In the genomic region with DNA sequence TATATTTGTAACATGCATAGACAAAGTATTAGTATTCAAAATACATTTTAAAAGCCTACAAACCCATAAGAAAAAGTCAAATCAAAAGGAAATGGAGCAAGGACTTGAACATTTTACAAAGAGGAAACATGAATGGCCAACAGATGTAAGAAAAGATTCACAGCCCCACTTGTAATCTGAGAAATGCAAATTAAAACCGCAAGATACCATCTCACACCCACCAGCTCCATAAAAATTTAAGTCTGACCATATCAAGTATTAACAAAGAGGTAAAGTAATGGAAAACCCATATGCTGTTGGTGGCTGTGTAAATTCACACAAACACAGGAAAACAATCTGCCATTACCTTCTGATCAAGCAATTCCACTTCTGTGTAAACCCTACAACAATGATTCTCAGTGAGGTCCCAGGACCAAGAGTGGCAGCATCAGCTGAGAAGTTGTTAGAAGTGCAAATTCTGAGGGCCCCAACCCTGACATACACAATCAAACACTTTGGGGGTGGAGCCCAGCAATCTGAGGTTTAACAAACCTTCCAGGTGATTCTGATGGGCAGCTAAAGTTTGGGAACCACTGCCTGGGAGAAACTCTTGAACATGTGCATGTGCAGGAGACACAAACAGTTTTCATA, we compare ENCODE assay signal across 8 cellular contexts. TPM values are rescaled to one million over a fixed set of nuclear protein-coding genes. Genes with fewer than 3 reads are reported as not detected.
A peak's percentile ranks its signal among the peaks of the same experiment; 100 is the strongest.
DNase-seq lines count a peak whose midpoint lies in the region; ATAC-seq, FAIRE-seq and TF ChIP-seq lines count a peak whose summit lies in the region.

No MANE protein-coding gene starts in this region.

- H3K9me3 ChIP-seq in IMR-90 (ENCODE audit: control insufficient read depth, insufficient read depth, low read length): no peaks in the 10 kb centered on the region
- no peaks in the 10 kb centered on the region for H3K9me3 ChIP-seq in GM12878 (replicated peaks; ENCODE audit: control insufficient read depth, insufficient read depth, low read length)

- H4K91ac ChIP-seq in IMR-90 (ENCODE audit: insufficient read depth, low read depth, low read length): no peak overlapping the region

- H2BK5ac ChIP-seq in IMR-90 (ENCODE audit: low read depth, low read length, poor library complexity, severe bottlenecking): peak overlapping the region; percentile 57

- H3K9me1 ChIP-seq in IMR-90 (ENCODE audit: insufficient read depth, low read length): peaks cover 31% of the 10 kb centered on the region

- peak overlapping the region; percentile 8; the same call in 1 of the 2 replicates for H2BK20ac ChIP-seq in IMR-90 (ENCODE audit: low read depth, low read length)

- no peak overlapping the region for H2BK15ac ChIP-seq in IMR-90 (ENCODE audit: low read depth, low read length)

- whole genome bisulfite sequencing in IMR-90 (ENCODE audit: extremely low coverage in 2 of 2, insufficient read length in 1 of 2), 2 experiments: no CpG with 5 or more reads among the region's 1 CpG
- 0% methylated on average over 1 of the region's 1 CpG for WGBS in GM12878 (ENCODE audit: insufficient coverage, insufficient replicate concordance, low lambda C conversion rate, missing lambda C conversion rate)

- ATAC-seq in IMR-90 (ENCODE audit: low read depth) (no peak), GM12878 (peak; percentile 78)
- peak; percentile 40 for ATAC-seq in stimulated activated naive CD8-positive, alpha-beta T cell treated with anti-CD3 and anti-CD28 coated beads, Interleukin-15, Interleukin-2, amounts not matched to agents 100 U/mL and 50 U/mL, for 24 hours

- TF ChIP-seq RAD21 in IMR-90 (IDR thresholded peaks at IDR 0.05; ENCODE audit: low read length) (no peak), GM12878 (IDR thresholded peaks at IDR 0.05; ENCODE audit: insufficient read depth, low read depth, low read length) (no peak)

- RAD21 ChIA-PET in GM12878 (lab: Charles Lee; ENCODE audit: unreplicated experiment): interaction anchor here (0.5 to 3.1 kb wide), 9 partner anchors 17 to 171 kb away, joined by 3 to 18 read pairs (median 5); no protein-coding TSS in a partner anchor

- in situ Hi-C loops in IMR-90 (cut with MboI; ENCODE audit: low sequenced_read_pairs) (no loop called here), GM12878 (cut with MboI) (no loop called here)

- peak overlapping the region; percentile 46; the same call in 1 of the 2 replicates for H3K4ac ChIP-seq in IMR-90 (ENCODE audit: low read depth, low read length)

- H3K14ac ChIP-seq in IMR-90 (replicated peaks; ENCODE audit: low read depth, low read length): peak overlapping the region; percentile 0; the same call in 1 of the 2 replicates

- CTCF ChIA-PET in IMR-90 (lab: Yijun Ruan, JAX) (no interaction called here), GM12878 (lab: Yijun Ruan, JAX) (interaction anchor here (0.6 to 25.1 kb wide), 8 partner anchors 9 to 155 kb away, joined by 3 to 254 read pairs (median 4); partner anchors contain the start of gene BCL2L1)

- peaks cover 51 to 83% of the 10 kb centered on the region in 2 experiments for H3K79me1 ChIP-seq in IMR-90 (ENCODE audit: low read depth in 1 of 2, low read length in 2 of 2)

- H2AK5ac ChIP-seq in IMR-90 (ENCODE audit: low read depth, low read length): no peak overlapping the region

- H3K9me3 Mint-ChIP-seq in activated CD4-positive, alpha-beta T cell treated with anti-CD3 and anti-CD28 coated beads, Interleukin-2, amount 10 ng/mL, durations not matched to agents 24 days and 14 days: no peaks in the 10 kb centered on the region

- peak overlapping the region; percentile 14; the same call in 1 of the 2 replicates for H3K18ac ChIP-seq in IMR-90 (ENCODE audit: low read depth, low read length)

- no peak for TF ChIP-seq EP300 in GM12878 (IDR thresholded peaks at IDR 0.05; ENCODE audit: borderline replicate concordance in 1 of 2, control insufficient read depth in 1 of 2, low read depth in 2 of 2, low read length in 2 of 2)

- H3K4me2 ChIP-seq in IMR-90 (ENCODE audit: low read depth, low read length) (peak overlapping the region; percentile 36; the same call in 1 of the 2 replicates), GM12878 (ENCODE audit: control insufficient read depth, insufficient read depth) (peak overlapping the region; percentile 38; the same call in 1 of the 2 replicates)

- intact Hi-C loops in activated CD4-positive, alpha-beta T cell treated with anti-CD3 and anti-CD28 coated beads, Interleukin-2, amount 10 ng/mL, durations not matched to agents 24 days and 14 days (cut with micrococcal nuclease): no loop called here
- intact Hi-C loops in IMR-90 (cut with micrococcal nuclease) (no loop called here), GM12878 (cut with micrococcal nuclease; ENCODE audit: unreplicated experiment) (no loop called here)

- peak overlapping the region; percentile 35; the same call in 1 of the 2 replicates for H2BK120ac ChIP-seq in IMR-90 (ENCODE audit: low read depth, low read length)

- H4K5ac ChIP-seq in IMR-90 (ENCODE audit: low read depth, low read length): peak overlapping the region; percentile 8; the same call in 1 of the 2 replicates

- peaks cover 74% of the 10 kb centered on the region for H3K36me3 Mint-ChIP-seq in activated CD4-positive, alpha-beta T cell treated with anti-CD3 and anti-CD28 coated beads, Interleukin-2, amount 10 ng/mL, durations not matched to agents 24 days and 14 days (ENCODE audit: low read depth)

- H3K4me1 ChIP-seq in IMR-90 (ENCODE audit: control insufficient read depth, insufficient read depth, low read length): peaks cover 15% of the 10 kb centered on the region
- H3K4me1 ChIP-seq in GM12878 (ENCODE audit: control insufficient read depth, insufficient read depth, low read length): peaks cover 15% of the 10 kb centered on the region

- H3K27me3 ChIP-seq in IMR-90 (ENCODE audit: control insufficient read depth, insufficient read depth, low read length): no peaks in the 10 kb centered on the region
- no peaks in the 10 kb centered on the region for H3K27me3 ChIP-seq in GM12878 (replicated peaks in 1 of 2; ENCODE audit: control insufficient read depth in 2 of 2, insufficient read depth in 2 of 2, low read length in 1 of 2)

- H3K23ac ChIP-seq in IMR-90 (ENCODE audit: low read depth, low read length): peak overlapping the region; percentile 58

- H3K27ac ChIP-seq in IMR-90 (ENCODE audit: insufficient read depth, low read length): peak overlapping the region; percentile 33; the same call in 1 of the 2 replicates
- peak overlapping the region; percentile 63 for H3K27ac ChIP-seq in GM12878 (ENCODE audit: control insufficient read depth, insufficient read depth)

- dilution Hi-C loops in IMR-90 (cut with HindIII; ENCODE audit: low sequenced_read_pairs, unreplicated experiment): no loop called here

- BruUV-seq in IMR-90 (replicated peaks; lab: Mats Ljungman, UMichigan) (no TSS peak), GM12878 (replicated peaks; lab: Mats Ljungman, UMichigan) (no TSS peak)

- H3K4me3 ChIP-seq in IMR-90 (ENCODE audit: insufficient read depth, low read depth, low read length): no peak overlapping the region
- no peak overlapping the region for H3K4me3 ChIP-seq in GM12878

- no peak overlapping the region for H3K56ac ChIP-seq in IMR-90 (ENCODE audit: extremely low read depth, insufficient read depth, low read length)

- no peak for TF ChIP-seq CTCF in IMR-90 (conservative IDR thresholded peaks at IDR 0.05; ENCODE audit: low read depth, low read length)
- no peak for TF ChIP-seq CTCF in GM12878 (IDR thresholded peaks at IDR 0.05 in 2 of 3, conservative IDR thresholded peaks at IDR 0.05 in 1 of 3; ENCODE audit: control insufficient read depth in 2 of 3, extremely low read depth in 1 of 3, insufficient read depth in 1 of 3, low read depth in 3 of 3, low read length in 3 of 3)

- peak overlapping the region; percentile 55 for H3K4me3 Mint-ChIP-seq in activated CD4-positive, alpha-beta T cell treated with anti-CD3 and anti-CD28 coated beads, Interleukin-2, amount 10 ng/mL, durations not matched to agents 24 days and 14 days

- H3K4me1 Mint-ChIP-seq in activated CD4-positive, alpha-beta T cell treated with anti-CD3 and anti-CD28 coated beads, Interleukin-2, amount 10 ng/mL, durations not matched to agents 24 days and 14 days: peaks cover 51% of the 10 kb centered on the region

- peak; percentile 88 for FAIRE-seq in GM12878 (lab: Jason Lieb, UNC)

- POLR2A ChIA-PET in IMR-90 (lab: Charles Lee; ENCODE audit: unreplicated experiment) (no interaction called here), GM12878 (lab: Charles Lee) (interaction anchor here (0.6 to 1.6 kb wide), 4 partner anchors 15 to 56 kb away, joined by 4 to 8 read pairs (median 6); no protein-coding TSS in a partner anchor)

- no peak overlapping the region for H4K8ac ChIP-seq in IMR-90 (ENCODE audit: low read depth in 2 of 2, low read length in 2 of 2)

- H2AK9ac ChIP-seq in IMR-90 (replicated peaks; ENCODE audit: low read depth, low read length, poor library complexity): no peak overlapping the region

- peak overlapping the region; percentile 76 for H3K27ac Mint-ChIP-seq in activated CD4-positive, alpha-beta T cell treated with anti-CD3 and anti-CD28 coated beads, Interleukin-2, amount 10 ng/mL, durations not matched to agents 24 days and 14 days

- no peak for DNase-seq in activated CD4-positive, alpha-beta T cell treated with anti-CD3 and anti-CD28 coated beads, Interleukin-2, amount 10 ng/mL, durations not matched to agents 24 days and 14 days
- DNase-seq in activated CD4-positive, alpha-beta T cell treated with anti-CD3 and anti-CD28 coated beads, Interleukin-2, amount 50 U/mL, for 1 hour: no peak
- DNase-seq in IMR-90 (peak; percentile 59), GM12878 (ENCODE audit: low read depth, low spot score) (no peak), NCI-H2227 (lab: John Stamatoyannopoulos, UW; ENCODE audit: unreplicated experiment) (no peak), NOMO-1 (lab: John Stamatoyannopoulos, UW; ENCODE audit: unreplicated experiment in 2 of 2) (no peak), COLO668 (lab: John Stamatoyannopoulos, UW; ENCODE audit: unreplicated experiment) (no peak)
- DNase-seq in stimulated activated naive CD8-positive, alpha-beta T cell treated with anti-CD3 and anti-CD28 coated beads, Interleukin-15, Interleukin-2, amounts not matched to agents 100 U/mL and 50 U/mL, for 24 hours: no peak

- H4K20me1 ChIP-seq in IMR-90 (ENCODE audit: insufficient read depth, low read length): no peaks in the 10 kb centered on the region; the same call in 1 of the 2 replicates
- H4K20me1 ChIP-seq in GM12878 (ENCODE audit: control insufficient read depth, insufficient read depth): 0 out of 2 replicates have a peak, but pooled peaks cover 2% of the 10 kb centered on the region

- peaks cover 27% of the 10 kb centered on the region for H3K79me2 ChIP-seq in GM12878 (ENCODE audit: control insufficient read depth, insufficient read depth, low read length)

- H2AFZ ChIP-seq in IMR-90 (replicated peaks; ENCODE audit: low read length, poor library complexity) (no peak overlapping the region), GM12878 (ENCODE audit: control insufficient read depth, low read depth, low read length) (peak overlapping the region; percentile 11; the same call in 1 of the 2 replicates)

- peaks cover 5% of the 10 kb centered on the region for H3K36me3 ChIP-seq in IMR-90 (ENCODE audit: control insufficient read depth, insufficient read depth, low read length)
- H3K36me3 ChIP-seq in GM12878 (ENCODE audit: control insufficient read depth in 2 of 2, insufficient read depth in 2 of 2, low read length in 1 of 2): peaks cover 7 to 27% of the 10 kb centered on the region in 2 experiments

- SMC1A ChIA-PET in GM12878 (lab: Charles Lee; ENCODE audit: uncharacterized antibody, unreplicated experiment): interaction anchor here (0.7 to 3.7 kb wide), 9 partner anchors 9 to 32 kb away, joined by 3 to 15 read pairs (median 6); no protein-coding TSS in a partner anchor

- H3K27me3 Mint-ChIP-seq in activated CD4-positive, alpha-beta T cell treated with anti-CD3 and anti-CD28 coated beads, Interleukin-2, amount 10 ng/mL, durations not matched to agents 24 days and 14 days: no peaks in the 10 kb centered on the region

- no peak for TF ChIP-seq POLR2A in IMR-90 (IDR thresholded peaks at IDR 0.05; ENCODE audit: low read depth, low read length)
- no peak for TF ChIP-seq POLR2A in GM12878 (IDR thresholded peaks at IDR 0.05; ENCODE audit: low read depth, low read length)

- H3K9ac ChIP-seq in IMR-90 (ENCODE audit: low read depth, low read length): no peak overlapping the region
- no peak overlapping the region for H3K9ac ChIP-seq in GM12878 (ENCODE audit: control insufficient read depth, insufficient read depth, low read length)

RNA-seq across cellular contexts. Expression of gene BCL2L1, which starts 30.9 kb away (rescaled TPM):
- total RNA-seq in activated CD4-positive, alpha-beta T cell treated with anti-CD3 and anti-CD28 coated beads, Interleukin-2, amount 10 ng/mL, durations not matched to agents 24 days and 14 days: 379 and 381 TPM in 2 replicates
- 41.9 and 45.5 TPM in 2 replicates for total RNA-seq in IMR-90 (2012; rRNA removed)
- 40.2 and 41.9 TPM in 2 replicates for polyA plus RNA-seq in IMR-90 (2012; rRNA removed)
- polyA plus RNA-seq in IMR-90 (2012; cell fraction: cytosol; rRNA removed): 44.9 and 47.2 TPM in 2 replicates
- 22.6 and 23.8 TPM in 2 replicates for polyA plus RNA-seq in IMR-90 (2012; cell fraction: nucleus; rRNA removed; ENCODE audit: low replicate concordance)
- total RNA-seq in GM12878 (2013; cell fraction: nucleolus; rRNA removed): 61.4 and 67.7 TPM in 2 replicates
- 61.7 and 67.5 TPM in 2 replicates for total RNA-seq in GM12878 (2014; rRNA removed)
- 38.6 and 39.0 TPM in 2 replicates for total RNA-seq in GM12878 (2014; rRNA removed; fragmentation: Illumina TruSeq; extraction: Trizol)
- 55.1 and 60.0 TPM in 2 replicates for total RNA-seq in GM12878 (2021)
- 13.0 TPM for polyA plus RNA-seq in GM12878 (2011; ENCODE audit: low read depth)
- polyA plus RNA-seq in GM12878 (2011; rRNA removed): 34.0 and 48.0 TPM in 2 replicates
- 40.9 and 48.0 TPM in 2 replicates for polyA plus RNA-seq in GM12878 (2011; cell fraction: cytosol; rRNA removed)
- polyA plus RNA-seq in GM12878 (2011; cell fraction: nucleus; rRNA removed): 27.0 and 32.1 TPM in 2 replicates
- 22.9 and 26.3 TPM in 2 replicates for polyA plus RNA-seq in GM12878 (2012)
- 45.0 and 59.3 TPM in 2 replicates for polyA plus RNA-seq in GM12878 (2014; fragmentation: Illumina TruSeq; extraction: Trizol)
- 1 to 10 TPM in 1 of 2 experiments, under 1 TPM in 1; 0.63 to 3.4 TPM for polyA plus RNA-seq in GM12878 (2014; fragmentation: Nextera tagmentation; extraction: Ambion mirVana)
- polyA plus RNA-seq in GM12878 (2014; rRNA removed): 64.1 and 67.7 TPM in 2 replicates
- polyA plus RNA-seq in GM12878 (2016; fragmentation: Nextera tagmentation; extraction: Ambion mirVana): 10 to 100 TPM; 36.1 to 39.3 TPM
- polyA minus RNA-seq in GM12878 (2011; rRNA and poly(A)+ RNA removed): 28.4 and 43.1 TPM in 2 replicates
- polyA minus RNA-seq in GM12878 (2011; cell fraction: cytosol; rRNA and poly(A)+ RNA removed): 10.7 and 12.1 TPM in 2 replicates
- polyA minus RNA-seq in GM12878 (2011; cell fraction: nucleus; rRNA and poly(A)+ RNA removed): 28.4 and 41.5 TPM in 2 replicates

RNA-seq across cellular contexts. Expression of gene TPX2, which starts 47.3 kb away (rescaled TPM):
- total RNA-seq in activated CD4-positive, alpha-beta T cell treated with anti-CD3 and anti-CD28 coated beads, Interleukin-2, amount 10 ng/mL, durations not matched to agents 24 days and 14 days: 60.1 and 61.3 TPM in 2 replicates
- total RNA-seq in IMR-90 (2012; rRNA removed) (72.2 and 82.2 TPM in 2 replicates), GM12878 (2014; rRNA removed) (84.4 and 96.5 TPM in 2 replicates), GM12878 (2014; rRNA removed; fragmentation: Illumina TruSeq; extraction: Trizol) (88.6 and 93.6 TPM in 2 replicates), GM12878 (2021) (101 and 104 TPM in 2 replicates)
- polyA plus RNA-seq in IMR-90 (2012; rRNA removed) (27.6 and 28.5 TPM in 2 replicates), GM12878 (2011; rRNA removed) (68.5 and 73.4 TPM in 2 replicates), GM12878 (2014; fragmentation: Illumina TruSeq; extraction: Trizol) (144 and 168 TPM in 2 replicates), GM12878 (2014; fragmentation: Nextera tagmentation; extraction: Ambion mirVana) (10 to 100 TPM; 29.7 to 40.7 TPM), GM12878 (2014; rRNA removed) (61.7 and 62.9 TPM in 2 replicates), GM12878 (2016; fragmentation: Nextera tagmentation; extraction: Ambion mirVana) (100 to 1,000 TPM; 120 to 123 TPM)
- polyA plus RNA-seq in IMR-90 (2012; cell fraction: cytosol; rRNA removed): 4.8 and 19.2 TPM in 2 replicates
- polyA plus RNA-seq in IMR-90 (2012; cell fraction: nucleus; rRNA removed; ENCODE audit: low replicate concordance): 3.2 and 12.0 TPM in 2 replicates
- 35.7 and 36.7 TPM in 2 replicates for total RNA-seq in GM12878 (2013; cell fraction: nucleolus; rRNA removed)
- 38.3 TPM for polyA plus RNA-seq in GM12878 (2011; ENCODE audit: low read depth)
- 28.5 and 39.2 TPM in 2 replicates for polyA plus RNA-seq in GM12878 (2011; cell fraction: cytosol; rRNA removed)
- polyA plus RNA-seq in GM12878 (2011; cell fraction: nucleus; rRNA removed): 284 and 348 TPM in 2 replicates
- polyA plus RNA-seq in GM12878 (2012): 45.1 and 52.6 TPM in 2 replicates
- polyA minus RNA-seq in GM12878 (2011; rRNA and poly(A)+ RNA removed): 49.3 and 54.1 TPM in 2 replicates
- 19.1 and 20.0 TPM in 2 replicates for polyA minus RNA-seq in GM12878 (2011; cell fraction: cytosol; rRNA and poly(A)+ RNA removed)
- polyA minus RNA-seq in GM12878 (2011; cell fraction: nucleus; rRNA and poly(A)+ RNA removed): 79.5 and 103 TPM in 2 replicates

RNA-seq across cellular contexts. Expression of gene COX4I2, which starts 54.0 kb away (rescaled TPM):
- not detected in 2 replicates for total RNA-seq in activated CD4-positive, alpha-beta T cell treated with anti-CD3 and anti-CD28 coated beads, Interleukin-2, amount 10 ng/mL, durations not matched to agents 24 days and 14 days
- not detected in 2 replicates for total RNA-seq in IMR-90 (2012; rRNA removed)
- polyA plus RNA-seq in IMR-90 (2012; rRNA removed): not detected in 2 replicates
- polyA plus RNA-seq in IMR-90 (2012; cell fraction: cytosol; rRNA removed): not detected in 2 replicates
- not detected in 2 replicates for polyA plus RNA-seq in IMR-90 (2012; cell fraction: nucleus; rRNA removed; ENCODE audit: low replicate concordance)
- not detected in 2 replicates for total RNA-seq in GM12878 (2013; cell fraction: nucleolus; rRNA removed)
- total RNA-seq in GM12878 (2014; rRNA removed): not detected in 2 replicates
- total RNA-seq in GM12878 (2014; rRNA removed; fragmentation: Illumina TruSeq; extraction: Trizol): not detected in 2 replicates
- total RNA-seq in GM12878 (2021): not detected in 2 replicates
- not detected for polyA plus RNA-seq in GM12878 (2011; ENCODE audit: low read depth)
- polyA plus RNA-seq in GM12878 (2011; rRNA removed): not detected in 2 replicates
- polyA plus RNA-seq in GM12878 (2011; cell fraction: cytosol; rRNA removed): 0.12 and 0.19 TPM in 2 replicates
- not detected in 2 replicates for polyA plus RNA-seq in GM12878 (2011; cell fraction: nucleus; rRNA removed)
- polyA plus RNA-seq in GM12878 (2012): 0.25 and 0.34 TPM in 2 replicates
- not detected in 2 replicates for polyA plus RNA-seq in GM12878 (2014; fragmentation: Illumina TruSeq; extraction: Trizol)
- not detected for polyA plus RNA-seq in GM12878 (2014; fragmentation: Nextera tagmentation; extraction: Ambion mirVana)
- polyA plus RNA-seq in GM12878 (2014; rRNA removed): 0.34 TPM in 1 of 2 replicates, not detected in the other
- not detected for polyA plus RNA-seq in GM12878 (2016; fragmentation: Nextera tagmentation; extraction: Ambion mirVana)
- not detected in 2 replicates for polyA minus RNA-seq in GM12878 (2011; rRNA and poly(A)+ RNA removed)
- not detected in 2 replicates for polyA minus RNA-seq in GM12878 (2011; cell fraction: cytosol; rRNA and poly(A)+ RNA removed)
- not detected in 2 replicates for polyA minus RNA-seq in GM12878 (2011; cell fraction: nucleus; rRNA and poly(A)+ RNA removed)
